In genomic region chr7:99326408-99326782, GRCh38 we compare ENCODE assay signal across 1 cellular context.
TF ChIP-seq lines count a peak whose summit lies in the region.

No MANE protein-coding gene starts in this region.

TF ChIP-seq in SK-N-SH, 30 proteins besides CTCF, POLR2A, EP300 and RAD21 (continued from another document):
- TF ChIP-seq FOXJ3 (CRISPR knock-in tag; IDR thresholded peaks at IDR 0.05) (no peak), GABPA (IDR thresholded peaks at IDR 0.05; ENCODE audit: low read depth) (no peak), YY1 (IDR thresholded peaks at IDR 0.05; ENCODE audit: low read depth) (no peak), EZH2phosphoT487 (IDR thresholded peaks at IDR 0.05; ENCODE audit: borderline replicate concordance, low read depth) (no peak), NRF1 (IDR thresholded peaks at IDR 0.05; ENCODE audit: low read depth, low read length) (no peak), ELF1 (IDR thresholded peaks at IDR 0.05) (no peak), MXI1 (IDR thresholded peaks at IDR 0.05; ENCODE audit: low read depth, low read length) (no peak)
